Comparison of ENCODE assay signal across 9 cellular contexts in genomic region chr16:67707210-67707609, GRCh38. TPM values are rescaled to one million over a fixed set of nuclear protein-coding genes. Genes with fewer than 3 reads are reported as not detected.
"Had no signal": no experiment of that assay in that cellular context is flagged by ENCODE, and none has a peak within 500 bp of the region (broad histone marks: within the 10 kb centered on the region; RNA-seq: fewer than 3 reads in every experiment).

No MANE protein-coding gene starts in this region.

- DNase-seq: GDM1, GF-D8 had no signal

- FAIRE-seq: G401.6, GM12878, GM12891, GM12892, GM18507, GM19239 had no signal

- H3K4me3 ChIP-seq: GM12878 had no signal

- ATAC-seq: GM12878 had no signal

RNA-seq across cellular contexts. Expression of gene C16orf86, which starts 40.6 kb away (rescaled TPM):
- total RNA-seq: G401 had no signal
